Comparison of ENCODE assay signal across 25 cellular contexts in the genomic region with DNA sequence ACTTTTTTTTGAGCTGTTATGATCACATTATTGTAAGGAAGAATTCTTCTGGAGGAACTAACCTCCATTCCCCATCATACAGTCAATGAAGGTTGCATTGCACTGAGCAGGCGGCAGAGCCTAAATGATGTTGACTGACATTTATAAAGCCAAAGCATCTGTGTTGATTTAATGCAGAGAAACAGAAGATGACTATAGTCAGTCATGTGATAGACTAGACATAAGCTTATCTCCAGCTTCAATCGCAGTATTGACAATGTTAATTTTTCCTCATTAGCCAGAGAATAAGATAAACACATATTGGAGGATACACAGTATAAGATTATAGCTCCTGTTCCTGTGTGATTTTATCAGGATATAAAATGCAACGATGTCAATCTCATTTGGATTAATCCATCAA.
DNase-seq lines count a peak whose midpoint lies in the region; ATAC-seq and TF ChIP-seq lines count a peak whose summit lies in the region.
"Had no signal": no experiment of that assay in that cellular context is flagged by ENCODE, and none has a peak within 500 bp of the region (broad histone marks: within the 10 kb centered on the region; RNA-seq: fewer than 3 reads in every experiment).

No MANE protein-coding gene starts in this region.

- ATAC-seq in SK-N-SH treated with all-trans-retinoic acid at 6 μM for 48 hours (no peak), HG02763 (IDR thresholded peaks at IDR 0.05; ENCODE audit: unreplicated experiment) (no peak), left ventricle myocardium superior (no peak)
- ATAC-seq: GM12878, HCT116, K562, T-helper 17 cell had no signal

- DNase-seq in NCI-H146 (lab: John Stamatoyannopoulos, UW) (peak; percentile 44), NCI-H2171 treated with DMSO at 0.1 percent for 48 hours (lab: John Stamatoyannopoulos, UW) (peak; percentile 79), superior temporal gyrus (ENCODE audit: extremely low spot score) (peak; percentile 8), RKO (ENCODE audit: low spot score) (no peak), left ventricle myocardium superior (no peak)
- DNase-seq: CD4-positive, alpha-beta T cell; COR-L47; DMS79; EL; GDM1; Kasumi-1; NCI-H1092 treated with DMSO at 0.1 percent for 48 hours; NCI-H1436; NCI-H2081; NCI-H345; NCI-H510A treated with DMSO at 0.1 percent for 48 hours; PC-9; Right ventricle myocardium superior; RPMI8226; T-helper 17 cell had no signal

- intact Hi-C loops in left ventricle myocardium superior (cut with micrococcal nuclease), result no loop called here

TF ChIP-seq in SK-N-SH treated with all-trans-retinoic acid at 6 μM for 48 hours, 23 proteins besides CTCF, POLR2A, EP300 and RAD21:
- TF ChIP-seq TCF4 (CRISPR knock-in tag; IDR thresholded peaks at IDR 0.05; ENCODE audit: borderline replicate concordance) (peak; percentile 21; the same call in 1 of the 2 replicates), CSDC2 (CRISPR knock-in tag; IDR thresholded peaks at IDR 0.05) (no peak), OSR1 (CRISPR knock-in tag; IDR thresholded peaks at IDR 0.05) (no peak), ZFP30 (CRISPR knock-in tag; IDR thresholded peaks at IDR 0.05) (no peak), ARNTL (CRISPR knock-in tag; IDR thresholded peaks at IDR 0.05; ENCODE audit: borderline replicate concordance, low read depth) (no peak)
- TF ChIP-seq, protein P1, sequence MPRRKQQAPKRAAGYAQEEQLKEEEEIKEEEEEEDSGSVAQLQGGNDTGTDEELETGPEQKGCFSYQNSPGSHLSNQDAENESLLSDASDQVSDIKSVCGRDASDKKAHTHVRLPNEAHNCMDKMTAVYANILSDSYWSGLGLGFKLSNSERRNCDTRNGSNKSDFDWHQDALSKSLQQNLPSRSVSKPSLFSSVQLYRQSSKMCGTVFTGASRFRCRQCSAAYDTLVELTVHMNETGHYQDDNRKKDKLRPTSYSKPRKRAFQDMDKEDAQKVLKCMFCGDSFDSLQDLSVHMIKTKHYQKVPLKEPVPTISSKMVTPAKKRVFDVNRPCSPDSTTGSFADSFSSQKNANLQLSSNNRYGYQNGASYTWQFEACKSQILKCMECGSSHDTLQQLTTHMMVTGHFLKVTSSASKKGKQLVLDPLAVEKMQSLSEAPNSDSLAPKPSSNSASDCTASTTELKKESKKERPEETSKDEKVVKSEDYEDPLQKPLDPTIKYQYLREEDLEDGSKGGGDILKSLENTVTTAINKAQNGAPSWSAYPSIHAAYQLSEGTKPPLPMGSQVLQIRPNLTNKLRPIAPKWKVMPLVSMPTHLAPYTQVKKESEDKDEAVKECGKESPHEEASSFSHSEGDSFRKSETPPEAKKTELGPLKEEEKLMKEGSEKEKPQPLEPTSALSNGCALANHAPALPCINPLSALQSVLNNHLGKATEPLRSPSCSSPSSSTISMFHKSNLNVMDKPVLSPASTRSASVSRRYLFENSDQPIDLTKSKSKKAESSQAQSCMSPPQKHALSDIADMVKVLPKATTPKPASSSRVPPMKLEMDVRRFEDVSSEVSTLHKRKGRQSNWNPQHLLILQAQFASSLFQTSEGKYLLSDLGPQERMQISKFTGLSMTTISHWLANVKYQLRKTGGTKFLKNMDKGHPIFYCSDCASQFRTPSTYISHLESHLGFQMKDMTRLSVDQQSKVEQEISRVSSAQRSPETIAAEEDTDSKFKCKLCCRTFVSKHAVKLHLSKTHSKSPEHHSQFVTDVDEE (CRISPR knock-in tag; IDR thresholded peaks at IDR 0.05), result 0 out of 2 replicates have a peak, but pooled peaks have one; percentile 25

Comparison
In these comparisons a context has a peak if more than half of its experiments do, and no peak if none do; other contexts are left out.
1. DNase-seq: peak in NCI-H146 (single experiment), NCI-H2171 treated with DMSO at 0.1 percent for 48 hours (single experiment) and superior temporal gyrus (single experiment); none in RKO (single experiment) and left ventricle myocardium superior (single experiment).